ENCODE assay signal across 10 cellular contexts in genomic region chr17:37405522-37405921, GRCh38. TPM values are rescaled to one million over a fixed set of nuclear protein-coding genes. Genes with fewer than 3 reads are reported as not detected.
DNase-seq lines count a peak whose midpoint lies in the region; ATAC-seq and TF ChIP-seq lines count a peak whose summit lies in the region.
"Not testable (repeated sequence)": the region's sequence is repeated elsewhere in the genome, so short reads cannot be mapped to it uniquely, and the experiment has no call there.
"Had no signal": no experiment of that assay in that cellular context is flagged by ENCODE, and none has a peak within 500 bp of the region (broad histone marks: within the 10 kb centered on the region; RNA-seq: fewer than 3 reads in every experiment).

No MANE protein-coding gene starts in this region.

- not testable (repeated sequence) for H3K9ac ChIP-seq in H9 (ENCODE audit: extremely low read depth, insufficient read length, low read length)

- H3K27ac ChIP-seq in H9 (ENCODE audit: insufficient read length, low read depth, low read length); cardiac muscle cell; naive thymus-derived CD4-positive, alpha-beta T cell (ENCODE audit: low read depth, low read length): not testable (repeated sequence)
- peak overlapping the region; percentile 53 for H3K27ac ChIP-seq in PC-9

- not testable (repeated sequence) for H2BK15ac ChIP-seq in H9 (ENCODE audit: low read depth, low read length)

- H3K79me2 ChIP-seq in H9 (ENCODE audit: insufficient read depth, low read length) = not testable (repeated sequence)
- peaks cover 69% of the 10 kb centered on the region for H3K79me2 ChIP-seq in PC-9 (ENCODE audit: low read depth)

- H4K20me1 ChIP-seq in H9 (ENCODE audit: control insufficient read depth, insufficient read depth, insufficient read length); PC-9 (ENCODE audit: insufficient read depth): not testable (repeated sequence)

- WGBS in H9 (ENCODE audit: extremely low coverage, insufficient read length, low lambda C conversion rate) = no CpG with 5 or more reads among the region's 14 CpGs

- H3T11ph ChIP-seq in H9 (ENCODE audit: low read length) = not testable (repeated sequence)

- peaks cover 26% of the 10 kb centered on the region for H3F3A ChIP-seq in PC-9 (ENCODE audit: insufficient read depth, low read depth)

- not testable (repeated sequence) for H3K14ac ChIP-seq in H9 (ENCODE audit: insufficient read depth, low read length)

- not testable (repeated sequence) for H3K27me3 ChIP-seq in H9 (ENCODE audit: insufficient read depth, low read length); PC-9 (ENCODE audit: insufficient read depth, low read depth); cardiac muscle cell; naive thymus-derived CD4-positive, alpha-beta T cell (ENCODE audit: control insufficient read depth in 2 of 2, insufficient read depth in 2 of 2, low read length in 2 of 2)

- not testable (repeated sequence) for H3K4ac ChIP-seq in H9 (ENCODE audit: low read depth, low read length)

- peaks cover 2 to 22% (median 20%) of the 10 kb centered on the region in 3 experiments; a peak in 6 of 7 replicates for H3K36me3 Mint-ChIP-seq in H9 (ENCODE audit: insufficient read depth in 1 of 3, low read depth in 3 of 3)
- peaks cover 72% of the 10 kb centered on the region for H3K36me3 Mint-ChIP-seq in activated T-cell treated with anti-CD3 and anti-CD28 coated beads, Interleukin-2, amount 50 U/mL, for 24 hours (ENCODE audit: low read depth)
- not testable (repeated sequence) for H3K36me3 Mint-ChIP-seq in chondrocyte (ENCODE audit: low read depth)
- H3K36me3 Mint-ChIP-seq in naive thymus-derived CD4-positive, alpha-beta T cell = peaks cover 0 to 16% (median 0%) of the 10 kb centered on the region in 5 donors
- peaks cover 51% of the 10 kb centered on the region for H3K36me3 Mint-ChIP-seq in stimulated activated effector memory CD8-positive, alpha-beta T cell treated with anti-CD3 and anti-CD28 coated beads, Interleukin-12 subunit alpha, Interleukin-12 subunit beta, amount 100 ng/mL, for 72 hours

- not testable (repeated sequence) for H3K27me3 Mint-ChIP-seq in H9 (ENCODE audit: low read depth); activated T-cell treated with anti-CD3 and anti-CD28 coated beads, Interleukin-2, amount 50 U/mL, for 24 hours; chondrocyte (ENCODE audit: low read depth); naive thymus-derived CD4-positive, alpha-beta T cell

- not testable (repeated sequence) for H3K36me3 ChIP-seq in PC-9 (ENCODE audit: low read depth); cardiac muscle cell; naive thymus-derived CD4-positive, alpha-beta T cell (ENCODE audit: control insufficient read depth in 2 of 3, insufficient read depth in 3 of 3, low read length in 3 of 3)

- not testable (repeated sequence) for DNase-seq in AG10803 (ENCODE audit: low read depth); H9; PC-9; activated T-cell treated with anti-CD3 and anti-CD28 coated beads, Interleukin-2, amount 50 U/mL, for 24 hours; chondrocyte (ENCODE audit: low spot score); cardiac muscle cell (ENCODE audit: low read depth in 1 of 2, low spot score in 1 of 2); naive thymus-derived CD4-positive, alpha-beta T cell; stimulated activated effector memory CD8-positive, alpha-beta T cell treated with anti-CD3 and anti-CD28 coated beads, Interleukin-12 subunit alpha, Interleukin-12 subunit beta, amount 100 ng/mL, for 72 hours (ENCODE audit: low spot score in 2 of 2)

- H3K9me2 ChIP-seq in PC-9 (ENCODE audit: insufficient read depth) = not testable (repeated sequence)

- H3K56ac ChIP-seq in H9 (ENCODE audit: insufficient read length, low read depth, low read length) = not testable (repeated sequence)

- peak overlapping the region; percentile 99 for H3K4me2 ChIP-seq in H9 (ENCODE audit: insufficient read depth, insufficient read length, low read length)
- peak overlapping the region; percentile 97 for H3K4me2 ChIP-seq in PC-9

- not testable (repeated sequence) for H3K27ac Mint-ChIP-seq in H9
- H3K27ac Mint-ChIP-seq in activated T-cell treated with anti-CD3 and anti-CD28 coated beads, Interleukin-2, amount 50 U/mL, for 24 hours = peak overlapping the region; percentile 97
- peak overlapping the region; percentile 86 for H3K27ac Mint-ChIP-seq in chondrocyte (ENCODE audit: unreplicated experiment)
- H3K27ac Mint-ChIP-seq in naive thymus-derived CD4-positive, alpha-beta T cell = peak overlapping the region; percentile 5 to 93 (median 88)
- peak overlapping the region; percentile 97 for H3K27ac Mint-ChIP-seq in stimulated activated effector memory CD8-positive, alpha-beta T cell treated with anti-CD3 and anti-CD28 coated beads, Interleukin-12 subunit alpha, Interleukin-12 subunit beta, amount 100 ng/mL, for 72 hours

- BruUV-seq in PC-9 (replicated peaks; lab: Mats Ljungman, UMichigan) = not testable (repeated sequence)

- intact Hi-C loops in PC-9 (cut with micrococcal nuclease; ENCODE audit: unreplicated experiment) = not testable (repeated sequence)
- intact Hi-C loops in naive thymus-derived CD4-positive, alpha-beta T cell (cut with micrococcal nuclease) = loop anchor here in 1 of 2 donors (10.0 kb wide), 1 partner anchor 801 kb away; the partner anchor contains the start of gene MRM1

- not testable (repeated sequence) for ATAC-seq in naive thymus-derived CD4-positive, alpha-beta T cell; stimulated activated effector memory CD8-positive, alpha-beta T cell treated with anti-CD3 and anti-CD28 coated beads, Interleukin-12 subunit alpha, Interleukin-12 subunit beta, amount 100 ng/mL, for 72 hours

- H3K4me3 ChIP-seq in AG10803 (ENCODE audit: low read length) = peak overlapping the region; percentile 86
- peak overlapping the region; percentile 100 for H3K4me3 ChIP-seq in PC-9
- H3K4me3 ChIP-seq in cardiac muscle cell = peak overlapping the region; percentile 67
- not testable (repeated sequence) for H3K4me3 ChIP-seq in naive thymus-derived CD4-positive, alpha-beta T cell (ENCODE audit: low read length)

- not testable (repeated sequence) for H2AK5ac ChIP-seq in H9 (ENCODE audit: insufficient read length, low read length)

- not testable (repeated sequence) for H3K23ac ChIP-seq in H9 (ENCODE audit: insufficient read length, low read depth, low read length)

- CTCF ChIA-PET in PC-9 (lab: Charles Lee) = interaction anchor here (1.9 kb wide), 1 partner anchor 32 kb away, joined by 5 read pairs; no protein-coding TSS in a partner anchor
- CTCF ChIA-PET in naive thymus-derived CD4-positive, alpha-beta T cell (lab: Charles Lee) = not testable (repeated sequence)

- H3K23me2 ChIP-seq in H9 (ENCODE audit: insufficient read length, low read depth, low read length, poor library complexity, severe bottlenecking) = peaks cover 12% of the 10 kb centered on the region

- not testable (repeated sequence) for H4K91ac ChIP-seq in H9 (ENCODE audit: insufficient read length, low read depth, low read length)

- peaks cover 21 to 23% of the 10 kb centered on the region in 2 experiments for H3K4me1 Mint-ChIP-seq in H9
- H3K4me1 Mint-ChIP-seq in activated T-cell treated with anti-CD3 and anti-CD28 coated beads, Interleukin-2, amount 50 U/mL, for 24 hours (ENCODE audit: low read depth) = peaks cover 48% of the 10 kb centered on the region
- H3K4me1 Mint-ChIP-seq in chondrocyte (ENCODE audit: low read depth) = peaks cover 43% of the 10 kb centered on the region
- peaks cover 9 to 53% (median 39%) of the 10 kb centered on the region in 7 donors for H3K4me1 Mint-ChIP-seq in naive thymus-derived CD4-positive, alpha-beta T cell
- peaks cover 40% of the 10 kb centered on the region for H3K4me1 Mint-ChIP-seq in stimulated activated effector memory CD8-positive, alpha-beta T cell treated with anti-CD3 and anti-CD28 coated beads, Interleukin-12 subunit alpha, Interleukin-12 subunit beta, amount 100 ng/mL, for 72 hours

- H4K8ac ChIP-seq in H9 (replicated peaks; ENCODE audit: insufficient read length, low read depth, low read length) = not testable (repeated sequence)

- not testable (repeated sequence) for TF ChIP-seq CTCF in AG10803 (conservative IDR thresholded peaks at IDR 0.05; ENCODE audit: low read length); H9 (conservative IDR thresholded peaks at IDR 0.05); PC-9 (conservative IDR thresholded peaks at IDR 0.05); chondrocyte (IDR thresholded peaks at IDR 0.05); cardiac muscle cell (IDR thresholded peaks at IDR 0.05; ENCODE audit: low read depth, low read length)

- not testable (repeated sequence) for H3K9me3 Mint-ChIP-seq in H9; activated T-cell treated with anti-CD3 and anti-CD28 coated beads, Interleukin-2, amount 50 U/mL, for 24 hours; chondrocyte (ENCODE audit: low read depth); naive thymus-derived CD4-positive, alpha-beta T cell; stimulated activated effector memory CD8-positive, alpha-beta T cell treated with anti-CD3 and anti-CD28 coated beads, Interleukin-12 subunit alpha, Interleukin-12 subunit beta, amount 100 ng/mL, for 72 hours

- not testable (repeated sequence) for H3K9me3 ChIP-seq in H9 (ENCODE audit: control insufficient read depth, low read depth, low read length); PC-9 (ENCODE audit: insufficient read depth, low read depth); cardiac muscle cell (ENCODE audit: low read depth); naive thymus-derived CD4-positive, alpha-beta T cell (ENCODE audit: control insufficient read depth in 2 of 3, low read length in 3 of 3)

- not testable (repeated sequence) for H3K4me1 ChIP-seq in H9 (ENCODE audit: insufficient read depth, low read length); cardiac muscle cell (ENCODE audit: low read depth)
- H3K4me1 ChIP-seq in PC-9 (replicated peaks; ENCODE audit: insufficient read depth) = peaks cover 25% of the 10 kb centered on the region
- H3K4me1 ChIP-seq in naive thymus-derived CD4-positive, alpha-beta T cell (ENCODE audit: control insufficient read depth in 2 of 2, insufficient read depth in 2 of 2, low read length in 2 of 2) = peaks cover 5 to 11% of the 10 kb centered on the region in 2 donors

- not testable (repeated sequence) for H3K18ac ChIP-seq in H9 (ENCODE audit: insufficient read length, low read depth, low read length)

- not testable (repeated sequence) for H2BK12ac ChIP-seq in H9 (ENCODE audit: insufficient read length, low read depth, low read length)

- H4K5ac ChIP-seq in H9 (ENCODE audit: insufficient read length, low read depth, low read length) = not testable (repeated sequence)

- POLR2A ChIA-PET in PC-9 (lab: Charles Lee; ENCODE audit: unreplicated experiment) = not testable (repeated sequence)
- POLR2A ChIA-PET in naive thymus-derived CD4-positive, alpha-beta T cell (lab: Charles Lee) = interaction anchor here (0.6 to 1.3 kb wide), 5 partner anchors 15 to 1530 kb away, joined by 3 to 4 read pairs (median 3); no protein-coding TSS in a partner anchor

- not testable (repeated sequence) for H2AFZ ChIP-seq in H9 (ENCODE audit: low read length)
- H2AFZ ChIP-seq in PC-9 = peak overlapping the region; percentile 98; the same call in 1 of the 2 replicates

- peak overlapping the region; percentile 94 to 95 for H3K4me3 Mint-ChIP-seq in H9
- peak overlapping the region; percentile 96 for H3K4me3 Mint-ChIP-seq in activated T-cell treated with anti-CD3 and anti-CD28 coated beads, Interleukin-2, amount 50 U/mL, for 24 hours
- peak overlapping the region; percentile 99 for H3K4me3 Mint-ChIP-seq in chondrocyte (ENCODE audit: unreplicated experiment)
- peak overlapping the region; percentile 92 to 98 (median 95) for H3K4me3 Mint-ChIP-seq in naive thymus-derived CD4-positive, alpha-beta T cell
- peak overlapping the region; percentile 96 for H3K4me3 Mint-ChIP-seq in stimulated activated effector memory CD8-positive, alpha-beta T cell treated with anti-CD3 and anti-CD28 coated beads, Interleukin-12 subunit alpha, Interleukin-12 subunit beta, amount 100 ng/mL, for 72 hours

- not testable (repeated sequence) for H2BK20ac ChIP-seq in H9 (ENCODE audit: low read depth, low read length, poor library complexity, severe bottlenecking)

- H2BK120ac ChIP-seq in H9 (ENCODE audit: low read depth, low read length, poor library complexity, severe bottlenecking) = not testable (repeated sequence)

- not testable (repeated sequence) for H3K79me1 ChIP-seq in H9 (ENCODE audit: insufficient read depth, low read depth, low read length, poor library complexity, severe bottlenecking)

- not testable (repeated sequence) for H2BK5ac ChIP-seq in H9 (ENCODE audit: insufficient read length, low read length)

RNA-seq across cellular contexts. Expression of gene ACACA, which starts 1.1 kb away (rescaled TPM):
- total RNA-seq in H9 (2021) (123 and 135 TPM in 2 replicates), PC-9 (2021) (125 and 185 TPM in 2 replicates), chondrocyte (76.5 to 82.7 TPM (median 77.1 TPM) in 3 replicates), cardiac muscle cell (47.6 and 57.2 TPM in 2 replicates)
- 39.7 and 42.5 TPM in 2 replicates for polyA plus RNA-seq in cardiac muscle cell
- 10 to 100 TPM; 13.1 to 47.0 (median 24.0) TPM for total RNA-seq in naive thymus-derived CD4-positive, alpha-beta T cell
- 1 to 10 TPM; 6.1 to 7.4 TPM for polyA plus RNA-seq in naive thymus-derived CD4-positive, alpha-beta T cell

RNA-seq across cellular contexts. Expression of gene TADA2A, which starts 1.2 kb away (rescaled TPM):
- 20.9 and 25.2 TPM in 2 replicates for total RNA-seq in H9 (2021)
- 24.6 and 25.2 TPM in 2 replicates for total RNA-seq in PC-9 (2021)
- total RNA-seq in chondrocyte = 15.1 to 17.0 TPM (median 16.9 TPM) in 3 replicates
- 20.6 and 24.0 TPM in 2 replicates for total RNA-seq in cardiac muscle cell
- 16.1 and 16.7 TPM in 2 replicates for polyA plus RNA-seq in cardiac muscle cell
- total RNA-seq in naive thymus-derived CD4-positive, alpha-beta T cell = 10 to 100 TPM; 15.2 to 41.3 (median 28.7) TPM
- 10 to 100 TPM in 1 of 2 donors, 1 to 10 TPM in 1; 7.4 to 12.8 TPM for polyA plus RNA-seq in naive thymus-derived CD4-positive, alpha-beta T cell

RNA-seq across cellular contexts. Expression of gene C17orf78, which starts 29.7 kb away (rescaled TPM):
- total RNA-seq in H9 (2021) (not detected in 2 replicates), PC-9 (2021) (not detected in 2 replicates), chondrocyte (not detected in 3 replicates), cardiac muscle cell (not detected in 2 replicates)
- polyA plus RNA-seq in cardiac muscle cell = not detected in 2 replicates
- not detected for total RNA-seq in naive thymus-derived CD4-positive, alpha-beta T cell
- polyA plus RNA-seq in naive thymus-derived CD4-positive, alpha-beta T cell = not detected
- total RNA-seq: left lobe of liver, thyroid gland had no signal
